In genomic region chr5:180606215-180606785, GRCh38 we compare ENCODE assay signal across 1 cellular context.
TF ChIP-seq lines count a peak whose summit lies in the region.

No MANE protein-coding gene starts in this region.

TF ChIP-seq in WTC11, 78 proteins besides CTCF, POLR2A, EP300 and RAD21:
- TF ChIP-seq ZNF232 (CRISPR knock-in tag; IDR thresholded peaks at IDR 0.05): no peak
- TF ChIP-seq PRDM15 (CRISPR knock-in tag; IDR thresholded peaks at IDR 0.05): no peak
- no peak for TF ChIP-seq ZNF121 (CRISPR knock-in tag; IDR thresholded peaks at IDR 0.05)
- TF ChIP-seq IRF2 (CRISPR knock-in tag; IDR thresholded peaks at IDR 0.05; ENCODE audit: borderline replicate concordance, low read depth): no peak
- TF ChIP-seq ZNF416 (CRISPR knock-in tag; IDR thresholded peaks at IDR 0.05): no peak
- no peak for TF ChIP-seq MYBL2 (CRISPR knock-in tag; IDR thresholded peaks at IDR 0.05)
- no peak for TF ChIP-seq JUN (CRISPR knock-in tag; IDR thresholded peaks at IDR 0.05)
- TF ChIP-seq ZSCAN18 (CRISPR knock-in tag; IDR thresholded peaks at IDR 0.05): no peak
- no peak for TF ChIP-seq USF2 (CRISPR knock-in tag; IDR thresholded peaks at IDR 0.05)
- TF ChIP-seq ZNF512 (CRISPR knock-in tag; IDR thresholded peaks at IDR 0.05; ENCODE audit: borderline replicate concordance): no peak
- TF ChIP-seq E2F1 (CRISPR knock-in tag; IDR thresholded peaks at IDR 0.05): no peak
- TF ChIP-seq ATF6 (CRISPR knock-in tag; IDR thresholded peaks at IDR 0.05): no peak
- TF ChIP-seq PREB (CRISPR knock-in tag; IDR thresholded peaks at IDR 0.05; ENCODE audit: borderline replicate concordance): no peak
- TF ChIP-seq AR (CRISPR knock-in tag; IDR thresholded peaks at IDR 0.05): no peak
- TF ChIP-seq KAT7 (CRISPR knock-in tag; IDR thresholded peaks at IDR 0.05; ENCODE audit: borderline replicate concordance): no peak
- TF ChIP-seq ATF1 (CRISPR knock-in tag; IDR thresholded peaks at IDR 0.05): no peak
- no peak for TF ChIP-seq NR2C2 (CRISPR knock-in tag; IDR thresholded peaks at IDR 0.05)
